In the genomic region with DNA sequence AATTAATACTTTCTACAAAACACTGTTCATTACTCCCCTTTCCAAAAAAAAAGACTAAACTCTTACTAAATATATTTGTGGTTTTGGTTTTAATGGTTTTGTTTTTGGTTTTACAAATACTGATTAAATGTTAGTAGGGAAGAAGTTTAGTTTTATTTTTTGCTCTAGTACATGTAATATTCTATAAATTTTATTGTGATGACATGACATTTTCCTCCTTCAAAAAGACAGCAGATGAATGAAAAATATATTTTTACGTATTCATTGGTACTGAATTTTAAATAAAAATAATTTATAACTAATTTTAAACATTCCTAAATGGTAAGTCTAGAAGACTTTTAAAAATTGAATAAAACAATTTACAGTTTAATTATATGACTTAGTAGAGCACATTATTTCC, we compare ENCODE assay signal across 19 cellular contexts.
"Had no signal": no experiment of that assay in that cellular context is flagged by ENCODE, and none has a peak within 500 bp of the region (broad histone marks: within the 10 kb centered on the region; RNA-seq: fewer than 3 reads in every experiment).

No MANE protein-coding gene starts in this region.

- ATAC-seq: SK-N-SH treated with all-trans-retinoic acid at 6 μM for 48 hours had no signal

- H3K4me2 ChIP-seq: KMS-11 had no signal

- FAIRE-seq: HTR-8/SVneo had no signal

- H3K27ac ChIP-seq: HL-60, KMS-11, RWPE1 had no signal

- DNase-seq: Kasumi-1, MM.1S, NCI-H1092 treated with DMSO at 0.1 percent for 48 hours, NCI-H1436, NCI-H187, NCI-H2029, NCI-H2081 treated with DMSO at 0.1 percent for 48 hours, NCI-H2171, NCI-H226, NCI-H446, NCI-H510A, NCI-H524 treated with DMSO at 0.1 percent for 48 hours, NCI-H774, SHP77 had no signal

- H3K9ac ChIP-seq: KMS-11 had no signal
